In genomic region chr19:23116802-23117571, GRCh38 we compare ENCODE assay signal across 8 cellular contexts. TPM values are rescaled to one million over a fixed set of nuclear protein-coding genes. Genes with fewer than 3 reads are reported as not detected.
DNase-seq lines count a peak whose midpoint lies in the region; ATAC-seq and TF ChIP-seq lines count a peak whose summit lies in the region.

Gene ZNF730, plus strand, starts transcription at chr19:23117025. Its CDS starts 149 bp downstream, at chr19:23117174.

- H3K36me3 ChIP-seq in esophagus muscularis mucosa (no peaks in the 10 kb centered on the region), muscle layer of colon (ENCODE audit: insufficient read depth, low read length) (no peaks in the 10 kb centered on the region)

- TF ChIP-seq POLR2A in esophagus muscularis mucosa (IDR thresholded peaks at IDR 0.05; ENCODE audit: low read depth): no peak

- ATAC-seq in HG02759 (IDR thresholded peaks at IDR 0.05; ENCODE audit: unreplicated experiment): peak; percentile 99

- intact Hi-C loops in esophagus muscularis mucosa (cut with DNase I): no loop called here

- peaks cover 0 to 4% (median 2%) of the 10 kb centered on the region in 4 donors for H3K27me3 ChIP-seq in esophagus muscularis mucosa
- H3K27me3 ChIP-seq in muscle layer of colon (ENCODE audit: control insufficient read depth in 1 of 2, insufficient read depth in 2 of 2, low read length in 2 of 2): no peaks in the 10 kb centered on the region

- H3K9me3 ChIP-seq in esophagus muscularis mucosa (no peaks in the 10 kb centered on the region), muscle layer of colon (ENCODE audit: low read length) (no peaks in the 10 kb centered on the region)

- H3K27ac ChIP-seq in esophagus muscularis mucosa (replicated peaks in 1 of 4): peak within 1 kb of the TSS in 1 of 4 donors; percentile 42
- no peak within 1 kb of the TSS for H3K27ac ChIP-seq in muscle layer of colon (ENCODE audit: low read depth, low read length)

- no peak within 1 kb of the TSS for H3K9ac ChIP-seq in muscle layer of colon (ENCODE audit: low read length)

- H3K4me3 ChIP-seq in esophagus muscularis mucosa: peak within 1 kb of the TSS; percentile 52 to 60 (median 56)
- H3K4me3 ChIP-seq in muscle layer of colon (ENCODE audit: low read depth in 1 of 2, low read length in 2 of 2): peak within 1 kb of the TSS; percentile 21 to 59

- TF ChIP-seq EP300 in esophagus muscularis mucosa (IDR thresholded peaks at IDR 0.05): no peak

- DNase-seq in Daoy (ENCODE audit: low read depth) (peak; percentile 90), NCI-H2171 treated with DMSO at 0.1 percent for 48 hours (lab: John Stamatoyannopoulos, UW) (peak; percentile 72), esophagus muscularis mucosa (ENCODE audit: extremely low spot score) (no peak), SKM-1 treated with dmso at 0.1 percent for 144 hours (lab: John Stamatoyannopoulos, UW; ENCODE audit: unreplicated experiment) (no peak)
- peak; percentile 19 for DNase-seq in activated CD8-positive, alpha-beta memory T cell treated with anti-CD3 and anti-CD28 coated beads, Interleukin-2, amount 50 U/mL, for 24 hours (ENCODE audit: extremely low read depth)
- DNase-seq in stimulated activated CD8-positive, alpha-beta memory T cell treated with anti-CD3 and anti-CD28 coated beads, Interleukin-7, amount 100 ng/mL, for 24 hours (ENCODE audit: low read depth): peak; percentile 24

- peaks cover 0 to 9% (median 9%) of the 10 kb centered on the region in 4 donors for H3K4me1 ChIP-seq in esophagus muscularis mucosa
- H3K4me1 ChIP-seq in muscle layer of colon (ENCODE audit: insufficient read depth, low read length): peaks cover 8% of the 10 kb centered on the region

- WGBS in esophagus muscularis mucosa: 0% methylated on average over 10 of the region's 44 CpGs

- TF ChIP-seq CTCF in esophagus muscularis mucosa (IDR thresholded peaks at IDR 0.05): no peak

RNA-seq across cellular contexts. Expression of gene ZNF730, which starts in this region (rescaled TPM):
- 2.0 and 4.2 TPM in 2 replicates for total RNA-seq in Daoy (2014; rRNA removed; shearing (Covaris generic))
- under 1 TPM in 1 of 4 donors, not detected in 3; 0.33 TPM for total RNA-seq in esophagus muscularis mucosa

Comparison
In these comparisons a context has a peak if more than half of its experiments do, and no peak if none do; other contexts are left out.
1. DNase-seq: peak in Daoy (single experiment), NCI-H2171 treated with DMSO at 0.1 percent for 48 hours (single experiment), activated CD8-positive, alpha-beta memory T cell treated with anti-CD3 and anti-CD28 coated beads, Interleukin-2, amount 50 U/mL, for 24 hours (single experiment) and stimulated activated CD8-positive, alpha-beta memory T cell treated with anti-CD3 and anti-CD28 coated beads, Interleukin-7, amount 100 ng/mL, for 24 hours (single experiment); none in esophagus muscularis mucosa (single experiment) and SKM-1 treated with dmso at 0.1 percent for 144 hours (single experiment).